ENCODE assay signal across 16 cellular contexts in the genomic region with DNA sequence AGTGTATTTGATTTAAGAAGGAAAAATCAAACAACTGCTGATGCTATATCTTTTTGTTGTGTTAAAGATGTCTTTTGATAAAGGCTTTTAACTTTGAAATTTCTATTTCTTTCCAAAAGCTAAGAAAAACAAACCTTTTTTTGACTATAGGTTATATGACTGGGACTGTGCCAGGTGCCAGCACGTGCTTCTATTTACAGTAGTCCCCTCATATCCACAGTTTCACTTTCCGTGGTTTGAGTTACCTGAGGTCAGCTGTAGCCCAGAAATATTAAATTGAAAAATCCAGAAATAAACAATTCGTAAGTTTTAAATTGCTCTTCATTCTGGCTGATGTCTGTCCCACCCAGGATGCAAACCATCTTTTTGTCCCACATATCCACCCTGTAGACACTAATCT.
A peak's percentile ranks its signal among the peaks of the same experiment; 100 is the strongest.
DNase-seq lines count a peak whose midpoint lies in the region; ATAC-seq and TF ChIP-seq lines count a peak whose summit lies in the region.
"Had no signal": no experiment of that assay in that cellular context is flagged by ENCODE, and none has a peak within 500 bp of the region (broad histone marks: within the 10 kb centered on the region; RNA-seq: fewer than 3 reads in every experiment).

No MANE protein-coding gene starts in this region.

- H3K4me2 ChIP-seq in KMS-11 = peak overlapping the region; percentile 1; the same call in 1 of the 2 replicates
- H3K4me2 ChIP-seq: A549 had no signal

- H3K27ac ChIP-seq in KMS-11 (no peak overlapping the region), stomach smooth muscle (ENCODE audit: low read length) (no peak overlapping the region)
- H3K27ac ChIP-seq: A549, C4-2B, GM23248, HL-60 had no signal

- H3K4me3 ChIP-seq in KMS-11 (IDR thresholded peaks at IDR 0.05; ENCODE audit: insufficient read depth, low read depth, low read length) = no peak overlapping the region
- H3K4me3 ChIP-seq in stomach smooth muscle (ENCODE audit: low read length in 2 of 2) = peak overlapping the region; percentile 41 to 47
- H3K4me3 ChIP-seq: A549, GM23248 had no signal

- TF ChIP-seq CTCF in KMS-11 (conservative IDR thresholded peaks at IDR 0.05; ENCODE audit: low read depth, low read length) = no peak

- H2AFZ ChIP-seq in KMS-11 (ENCODE audit: low read depth) = no peak overlapping the region
- H2AFZ ChIP-seq: GM23248 had no signal

- peak; percentile 48 for ATAC-seq in GM18868 (IDR thresholded peaks at IDR 0.05; ENCODE audit: unreplicated experiment)
- no peak for ATAC-seq in GM21360 (IDR thresholded peaks at IDR 0.05; ENCODE audit: unreplicated experiment)
- ATAC-seq: A549, HCT116 had no signal

- peaks cover 10% of the 10 kb centered on the region for H3K4me1 ChIP-seq in KMS-11 (ENCODE audit: low read depth, poor library complexity, severe bottlenecking)
- peaks cover 4% of the 10 kb centered on the region for H3K4me1 ChIP-seq in stomach smooth muscle (ENCODE audit: control insufficient read depth, insufficient read depth, low read length)
- H3K4me1 ChIP-seq: A549, Caco-2 had no signal

- no peaks in the 10 kb centered on the region for H3K9me3 ChIP-seq in stomach smooth muscle (ENCODE audit: control insufficient read depth in 2 of 2, low read length in 2 of 2)
- H3K9me3 ChIP-seq: A549, Caco-2 had no signal

- H3K79me2 ChIP-seq in KMS-11 (ENCODE audit: insufficient read depth, low read depth) = no peaks in the 10 kb centered on the region

- H3K27me3 ChIP-seq in KMS-11 (ENCODE audit: insufficient read depth, low read depth) = no peaks in the 10 kb centered on the region
- H3K27me3 ChIP-seq in stomach smooth muscle (ENCODE audit: control insufficient read depth in 1 of 2, insufficient read depth in 2 of 2, low read length in 2 of 2) = no peaks in the 10 kb centered on the region

- H3K36me3 ChIP-seq in KMS-11 (ENCODE audit: insufficient read depth) = no peaks in the 10 kb centered on the region
- H3K36me3 ChIP-seq in stomach smooth muscle (ENCODE audit: control insufficient read depth in 2 of 2, insufficient read depth in 2 of 2, low read length in 2 of 2) = no peaks in the 10 kb centered on the region

- DNase-seq in RPMI8226 (peak; percentile 37), mesenteric fat pad (ENCODE audit: low spot score) (no peak), NCI-H2081 (lab: John Stamatoyannopoulos, UW) (no peak)
- DNase-seq: AML-193; Caco-2; CD4-positive, alpha-beta T cell; GM23248; HFFc6 had no signal

- no peak overlapping the region for H3K9ac ChIP-seq in KMS-11
- no peak overlapping the region for H3K9ac ChIP-seq in stomach smooth muscle (ENCODE audit: low read length in 2 of 2)
- H3K9ac ChIP-seq: GM23248 had no signal

- H4K20me1 ChIP-seq in KMS-11 (ENCODE audit: insufficient read depth) = no peaks in the 10 kb centered on the region
